In the genomic region with DNA sequence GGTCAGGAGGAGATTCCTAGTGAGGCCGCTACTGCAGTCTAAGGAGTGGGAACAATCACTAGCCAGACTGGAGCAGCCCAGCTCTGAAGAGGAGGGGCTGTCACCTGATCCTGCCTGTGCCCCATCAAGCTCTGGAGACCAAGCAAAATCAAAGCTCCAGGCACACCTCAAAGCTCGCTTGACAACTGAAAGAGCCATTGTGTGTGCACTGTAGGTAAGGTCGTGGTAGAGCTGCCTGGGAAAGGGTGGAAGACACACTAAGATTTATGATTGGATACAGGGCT, we compare ENCODE assay signal across 14 cellular contexts. TPM values are rescaled to one million over a fixed set of nuclear protein-coding genes. Genes with fewer than 3 reads are reported as not detected.
DNase-seq lines count a peak whose midpoint lies in the region; ATAC-seq and TF ChIP-seq lines count a peak whose summit lies in the region.
"Had no signal": no experiment of that assay in that cellular context is flagged by ENCODE, and none has a peak within 500 bp of the region (broad histone marks: within the 10 kb centered on the region; RNA-seq: fewer than 3 reads in every experiment).

No MANE protein-coding gene starts in this region.

- no peak for TF ChIP-seq CTCF in cardiac muscle cell (IDR thresholded peaks at IDR 0.05; ENCODE audit: low read depth, low read length)

- no peak for ATAC-seq in left ventricle myocardium superior
- ATAC-seq in HG03460 (IDR thresholded peaks at IDR 0.05; ENCODE audit: unreplicated experiment): no peak

- H3K27me3 ChIP-seq in cardiac muscle cell: no peaks in the 10 kb centered on the region
- H3K27me3 ChIP-seq: esophagus squamous epithelium, uterus had no signal

- peak overlapping the region; percentile 77 for H3K27ac ChIP-seq in cardiac muscle cell
- H3K27ac ChIP-seq: esophagus squamous epithelium, uterus had no signal

- peaks cover 6% of the 10 kb centered on the region for H3K36me3 ChIP-seq in cardiac muscle cell
- H3K36me3 ChIP-seq: uterus had no signal

- peaks cover 9% of the 10 kb centered on the region for H3K4me1 ChIP-seq in cardiac muscle cell (ENCODE audit: low read depth)
- H3K4me1 ChIP-seq: esophagus squamous epithelium, uterus had no signal

- H3K9me3 ChIP-seq in cardiac muscle cell (ENCODE audit: low read depth): no peaks in the 10 kb centered on the region
- H3K9me3 ChIP-seq: esophagus squamous epithelium, uterus had no signal

- intact Hi-C loops in left ventricle myocardium superior (cut with micrococcal nuclease): no loop called here

- no peak overlapping the region for H3K4me3 ChIP-seq in cardiac muscle cell
- H3K4me3 ChIP-seq: esophagus squamous epithelium, uterus had no signal

- DNase-seq in cardiac muscle cell (ENCODE audit: low read depth in 1 of 2, low spot score in 1 of 2) (peak in 1 of 2 donors; percentile 78), left ventricle myocardium superior (no peak), NCI-H510A treated with DMSO at 0.1 percent for 48 hours (lab: John Stamatoyannopoulos, UW) (peak; percentile 58), iPS-NIHi7 (ENCODE audit: extremely low spot score) (peak; percentile 28), occipital lobe (lab: John Stamatoyannopoulos, UW) (no peak)
- no peak for DNase-seq in activated CD4-positive, CD25-positive, alpha-beta regulatory T cell (lab: John Stamatoyannopoulos, UW)
- no peak for DNase-seq in stimulated activated naive CD4-positive, alpha-beta T cell (lab: John Stamatoyannopoulos, UW)
- DNase-seq: CD8-positive, alpha-beta memory T cell; esophagus squamous epithelium; Karpas-422; NCI-H1092 treated with DMSO at 0.1 percent for 48 hours; stimulated activated CD4-positive, alpha-beta T cell treated with anti-CD3 and anti-CD28 coated beads, Interleukin-2, amount 100 ng/mL, for 48 hours; uterus had no signal

RNA-seq across cellular contexts. Expression of gene CSE1L, which starts 58.2 kb away (rescaled TPM):
- total RNA-seq in cardiac muscle cell (50.3 and 54.7 TPM in 2 replicates), left ventricle myocardium superior (40.0 TPM), occipital lobe (173 TPM)
- polyA plus RNA-seq in cardiac muscle cell: 78.9 and 101 TPM in 2 replicates

Comparison
In these comparisons a context has a peak if more than half of its experiments do, and no peak if none do; other contexts are left out.
1. DNase-seq: peak in NCI-H510A treated with DMSO at 0.1 percent for 48 hours (single experiment) and iPS-NIHi7 (single experiment); none in left ventricle myocardium superior (single experiment), activated CD4-positive, CD25-positive, alpha-beta regulatory T cell (0 of 4), occipital lobe (single experiment) and stimulated activated naive CD4-positive, alpha-beta T cell (0 of 6).